In genomic region chr11:252666-253065, GRCh38 we compare ENCODE assay signal across 32 cellular contexts. TPM values are rescaled to one million over a fixed set of nuclear protein-coding genes. Genes with fewer than 3 reads are reported as not detected.
"Had no signal": no experiment of that assay in that cellular context is flagged by ENCODE, and none has a peak within 500 bp of the region (broad histone marks: within the 10 kb centered on the region; RNA-seq: fewer than 3 reads in every experiment).

No MANE protein-coding gene starts in this region.

- H3K4me3 Mint-ChIP-seq: activated naive CD4-positive, alpha-beta T cell treated with anti-CD3 and anti-CD28 coated beads, Interleukin-2, amount 10 ng/mL, durations not matched to agents 7 days and 5 days; activated naive CD8-positive, alpha-beta T cell treated with anti-CD3 and anti-CD28 coated beads, Interleukin-2, amount 10 ng/mL, durations not matched to agents 7 days and 5 days; brain; effector memory CD8-positive, alpha-beta T cell; natural killer cell; neural progenitor cell; T-helper 1 cell treated with Interleukin-12 subunit alpha and Interleukin-12 subunit beta and Interleukin-4 antibody, amounts not matched to agents 30 μg/mL and 1 μg/mL, for 36 hours had no signal

- H3K9ac ChIP-seq: neural progenitor cell had no signal

- H2AFZ ChIP-seq: neural progenitor cell had no signal

- H3K9me3 Mint-ChIP-seq: activated naive CD4-positive, alpha-beta T cell treated with anti-CD3 and anti-CD28 coated beads, Interleukin-2, amount 10 ng/mL, durations not matched to agents 7 days and 5 days; activated naive CD8-positive, alpha-beta T cell treated with anti-CD3 and anti-CD28 coated beads, Interleukin-2, amount 10 ng/mL, durations not matched to agents 7 days and 5 days; effector memory CD8-positive, alpha-beta T cell; natural killer cell; neural progenitor cell; T-helper 1 cell treated with Interleukin-12 subunit alpha and Interleukin-12 subunit beta and Interleukin-4 antibody, amounts not matched to agents 30 μg/mL and 1 μg/mL, for 36 hours had no signal

- H3K36me3 ChIP-seq: neural progenitor cell had no signal

- H3K27me3 ChIP-seq: ascending aorta, dorsolateral prefrontal cortex, foreskin keratinocyte, heart right ventricle, neural progenitor cell, right atrium auricular region, testis had no signal

- H3K9me3 ChIP-seq: ascending aorta, heart right ventricle, lower lobe of right lung, right atrium auricular region, testis had no signal

- H3K27ac ChIP-seq: ascending aorta, coronary artery, dorsolateral prefrontal cortex, foreskin keratinocyte, heart right ventricle, lower lobe of right lung, neural progenitor cell, right atrium auricular region, testis, WERI-Rb-1 had no signal

- ATAC-seq: activated CD4-positive, CD25-positive, alpha-beta regulatory T cell treated with anti-CD3 and anti-CD28 coated beads, Interleukin-2, amount 50 U/mL, for 24 hours; effector memory CD8-positive, alpha-beta T cell; esophagus mucosa; foreskin keratinocyte; lower lobe of right lung; natural killer cell; stimulated activated naive CD8-positive, alpha-beta T cell treated with anti-CD3 and anti-CD28 coated beads, Interleukin-15, Interleukin-2, amounts not matched to agents 100 U/mL and 50 U/mL, for 24 hours had no signal

- H3K27me3 Mint-ChIP-seq: activated naive CD8-positive, alpha-beta T cell treated with anti-CD3 and anti-CD28 coated beads, Interleukin-2, amount 10 ng/mL, durations not matched to agents 7 days and 5 days; brain; effector memory CD8-positive, alpha-beta T cell had no signal

- H3K4me1 ChIP-seq: ascending aorta, foreskin keratinocyte, heart right ventricle, lower lobe of right lung, neural progenitor cell, right atrium auricular region, testis had no signal

- FAIRE-seq: urothelium cell line had no signal

- H3K27ac Mint-ChIP-seq: activated naive CD4-positive, alpha-beta T cell treated with anti-CD3 and anti-CD28 coated beads, Interleukin-2, amount 10 ng/mL, durations not matched to agents 7 days and 5 days; activated naive CD8-positive, alpha-beta T cell treated with anti-CD3 and anti-CD28 coated beads, Interleukin-2, amount 10 ng/mL, durations not matched to agents 7 days and 5 days; brain; natural killer cell; neural progenitor cell; T-helper 1 cell treated with Interleukin-12 subunit alpha and Interleukin-12 subunit beta and Interleukin-4 antibody, amounts not matched to agents 30 μg/mL and 1 μg/mL, for 36 hours had no signal

- H3K4me1 Mint-ChIP-seq: brain, neural progenitor cell had no signal

- DNase-seq: activated CD4-positive, alpha-beta T cell treated with anti-CD3 and anti-CD28 coated beads for 48 hours; activated CD4-positive, alpha-beta T cell treated with anti-CD3 and anti-CD28 coated beads, Interleukin-2, amount 50 U/mL, for 48 hours; activated effector memory CD4-positive, alpha-beta T cell treated with anti-CD3 and anti-CD28 coated beads, Interleukin-2, amount 50 U/mL, for 16 hours; activated naive CD4-positive, alpha-beta T cell treated with anti-CD3 and anti-CD28 coated beads, Interleukin-2, amount 10 ng/mL, durations not matched to agents 7 days and 5 days; activated naive CD8-positive, alpha-beta T cell treated with anti-CD3 and anti-CD28 coated beads, Interleukin-2, amount 10 ng/mL, durations not matched to agents 7 days and 5 days; dorsolateral prefrontal cortex; effector memory CD8-positive, alpha-beta T cell; foreskin keratinocyte; heart right ventricle; lower lobe of right lung; mesendoderm; natural killer cell; occipital lobe; stimulated activated CD4-positive, alpha-beta T cell treated with anti-CD3 and anti-CD28 coated beads, Interleukin-2, amount 100 ng/mL, for 24 hours; stimulated activated naive CD8-positive, alpha-beta T cell treated with anti-CD3 and anti-CD28 coated beads, Interleukin-15, Interleukin-2, amounts not matched to agents 100 U/mL and 50 U/mL, for 24 hours; T1000; testis; trophoblast cell; WERI-Rb-1 had no signal

- H3K4me2 ChIP-seq: neural progenitor cell, smooth muscle cell had no signal

- H3K4me3 ChIP-seq: ascending aorta, coronary artery, dorsolateral prefrontal cortex, heart right ventricle, lower lobe of right lung, neural progenitor cell, right atrium auricular region, smooth muscle cell, testis had no signal

RNA-seq across cellular contexts. Expression of gene NLRP6, which starts 25.5 kb away (rescaled TPM):
- total RNA-seq: ascending aorta, cerebellum, foreskin keratinocyte, kidney epithelial cell, occipital lobe, pulmonary artery endothelial cell, smooth muscle cell had no signal
- polyA plus RNA-seq: foreskin keratinocyte, smooth muscle cell had no signal
